In the genomic region with DNA sequence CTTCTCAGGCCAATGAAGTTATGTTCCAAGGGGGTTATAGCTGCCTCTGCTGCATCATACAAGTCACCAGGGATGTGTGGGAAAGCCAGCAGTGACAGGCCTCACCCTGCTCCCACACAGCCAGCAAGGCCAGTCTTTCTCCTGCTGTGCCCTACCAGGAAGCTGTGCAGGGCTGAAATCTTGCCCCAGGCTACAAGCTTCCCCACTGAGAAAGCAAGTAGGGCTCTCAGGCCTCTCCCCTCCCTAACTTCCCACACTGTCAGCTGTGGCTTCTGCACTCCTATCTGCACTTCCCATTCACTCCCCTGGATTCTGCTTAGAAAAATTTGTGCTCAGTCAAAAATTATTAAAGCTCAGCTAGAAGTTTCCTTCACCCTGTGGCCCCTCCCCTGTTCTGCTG, we compare ENCODE assay signal across 1 cellular context.
TF ChIP-seq lines count a peak whose summit lies in the region.

No MANE protein-coding gene starts in this region.

TF ChIP-seq in HCT116, 20 proteins besides CTCF, POLR2A, EP300 and RAD21 (continued from another document):
- TF ChIP-seq TCF7L2 (IDR thresholded peaks at IDR 0.05; ENCODE audit: borderline replicate concordance, extremely low read depth, insufficient read depth, insufficient read length) (no peak), SRF (IDR thresholded peaks at IDR 0.05; ENCODE audit: low read depth) (no peak), SP1 (IDR thresholded peaks at IDR 0.05; ENCODE audit: low read depth) (no peak)
- TF ChIP-seq, protein P1, sequence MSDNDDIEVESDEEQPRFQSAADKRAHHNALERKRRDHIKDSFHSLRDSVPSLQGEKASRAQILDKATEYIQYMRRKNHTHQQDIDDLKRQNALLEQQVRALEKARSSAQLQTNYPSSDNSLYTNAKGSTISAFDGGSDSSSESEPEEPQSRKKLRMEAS (IDR thresholded peaks at IDR 0.05): no peak
- TF ChIP-seq, protein P2, sequence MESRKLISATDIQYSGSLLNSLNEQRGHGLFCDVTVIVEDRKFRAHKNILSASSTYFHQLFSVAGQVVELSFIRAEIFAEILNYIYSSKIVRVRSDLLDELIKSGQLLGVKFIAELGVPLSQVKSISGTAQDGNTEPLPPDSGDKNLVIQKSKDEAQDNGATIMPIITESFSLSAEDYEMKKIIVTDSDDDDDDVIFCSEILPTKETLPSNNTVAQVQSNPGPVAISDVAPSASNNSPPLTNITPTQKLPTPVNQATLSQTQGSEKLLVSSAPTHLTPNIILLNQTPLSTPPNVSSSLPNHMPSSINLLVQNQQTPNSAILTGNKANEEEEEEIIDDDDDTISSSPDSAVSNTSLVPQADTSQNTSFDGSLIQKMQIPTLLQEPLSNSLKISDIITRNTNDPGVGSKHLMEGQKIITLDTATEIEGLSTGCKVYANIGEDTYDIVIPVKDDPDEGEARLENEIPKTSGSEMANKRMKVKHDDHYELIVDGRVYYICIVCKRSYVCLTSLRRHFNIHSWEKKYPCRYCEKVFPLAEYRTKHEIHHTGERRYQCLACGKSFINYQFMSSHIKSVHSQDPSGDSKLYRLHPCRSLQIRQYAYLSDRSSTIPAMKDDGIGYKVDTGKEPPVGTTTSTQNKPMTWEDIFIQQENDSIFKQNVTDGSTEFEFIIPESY (IDR thresholded peaks at IDR 0.05; ENCODE audit: extremely low read depth, insufficient replicate concordance, low read length): no peak
